25 cellular contexts compared by ENCODE assay signal in the genomic region with DNA sequence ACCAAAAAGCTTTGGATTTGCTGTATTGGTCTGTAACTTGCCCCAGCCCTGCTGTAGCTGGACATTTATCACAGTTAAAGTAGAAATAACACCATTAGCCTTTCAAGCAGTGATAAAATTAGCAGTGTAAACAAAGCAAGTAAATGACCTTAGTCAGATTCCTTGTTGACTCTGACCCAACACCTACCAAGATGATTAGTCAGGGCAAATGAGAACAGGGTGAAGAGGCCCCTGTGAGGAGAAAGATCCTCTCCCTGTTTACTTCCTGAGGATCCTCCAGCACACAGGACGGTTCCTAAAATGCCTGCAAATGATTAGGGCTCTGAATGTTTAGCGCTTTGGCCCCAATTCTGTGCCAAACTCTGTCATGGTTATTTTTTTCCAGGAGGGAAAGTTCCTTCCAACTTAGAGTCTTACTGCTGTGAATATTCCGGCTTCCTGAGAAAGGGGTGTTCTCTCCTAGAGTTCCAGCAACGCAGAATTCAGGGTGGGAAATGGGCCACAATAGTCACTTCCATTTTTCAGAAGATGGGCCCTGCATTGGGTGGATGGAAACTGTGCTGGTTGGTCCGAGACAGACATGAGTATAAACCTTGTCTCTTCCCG.
DNase-seq lines count a peak whose midpoint lies in the region; ATAC-seq and TF ChIP-seq lines count a peak whose summit lies in the region.
"Had no signal": no experiment of that assay in that cellular context is flagged by ENCODE, and none has a peak within 500 bp of the region (broad histone marks: within the 10 kb centered on the region; RNA-seq: fewer than 3 reads in every experiment).

No MANE protein-coding gene starts in this region.

- no peaks in the 10 kb centered on the region for H3K27me3 ChIP-seq in GM23248 (replicated peaks; ENCODE audit: insufficient read depth)
- no peaks in the 10 kb centered on the region for H3K27me3 ChIP-seq in endocrine pancreas (ENCODE audit: control insufficient read depth, insufficient read depth, low read length)
- H3K27me3 ChIP-seq in smooth muscle cell (ENCODE audit: low read depth): no peaks in the 10 kb centered on the region
- H3K27me3 ChIP-seq: adrenal gland, spleen had no signal

- no peak for ATAC-seq in HG03571 (IDR thresholded peaks at IDR 0.05; ENCODE audit: unreplicated experiment)
- ATAC-seq in HG02610 (IDR thresholded peaks at IDR 0.05; ENCODE audit: unreplicated experiment): no peak
- no peak for ATAC-seq in HG03469 (IDR thresholded peaks at IDR 0.05; ENCODE audit: unreplicated experiment)
- ATAC-seq: effector memory CD8-positive, alpha-beta T cell; GM12878; HCT116 had no signal

- WGBS in GM23248 (ENCODE audit: low coverage in 1 of 2, low lambda C conversion rate in 2 of 2, missing lambda C conversion rate in 2 of 2), 2 experiments: 4 to 12% methylated on average over 6 of the region's 6 CpGs
- WGBS in smooth muscle cell (ENCODE audit: low lambda C conversion rate): 72% methylated on average over 6 of the region's 6 CpGs

- no peak for TF ChIP-seq CTCF in smooth muscle cell (IDR thresholded peaks at IDR 0.05; ENCODE audit: borderline replicate concordance, insufficient read depth, poor library complexity, severe bottlenecking)
- no peak for TF ChIP-seq CTCF in coronary artery (IDR thresholded peaks at IDR 0.05)

- H3K36me3 ChIP-seq in GM23248 (ENCODE audit: low read depth): no peaks in the 10 kb centered on the region
- H3K36me3 ChIP-seq in endocrine pancreas (ENCODE audit: control insufficient read depth, insufficient read depth, low read length): no peaks in the 10 kb centered on the region
- no peaks in the 10 kb centered on the region for H3K36me3 ChIP-seq in smooth muscle cell (ENCODE audit: low read depth)
- H3K36me3 ChIP-seq: adrenal gland, spleen had no signal

- no peaks in the 10 kb centered on the region for H3K9me2 ChIP-seq in GM23248 (ENCODE audit: insufficient read depth)

- H3K27ac ChIP-seq in GM23248: no peak overlapping the region
- no peak overlapping the region for H3K27ac ChIP-seq in smooth muscle cell (ENCODE audit: low read depth)
- peak overlapping the region in 1 of 2 donors; percentile 42 for H3K27ac ChIP-seq in coronary artery
- H3K27ac ChIP-seq: adrenal gland, HL-60, spleen had no signal

- H3K4me3 ChIP-seq in GM23248: no peak overlapping the region
- H3K4me3 ChIP-seq in endocrine pancreas (ENCODE audit: control insufficient read depth, insufficient read depth, low read length): peak overlapping the region; percentile 41
- H3K4me3 ChIP-seq in smooth muscle cell: no peak overlapping the region
- no peak overlapping the region for H3K4me3 ChIP-seq in coronary artery
- H3K4me3 ChIP-seq: adrenal gland, GM12878, spleen had no signal

- H2AFZ ChIP-seq in GM23248: no peak overlapping the region
- no peak overlapping the region for H2AFZ ChIP-seq in smooth muscle cell (ENCODE audit: low read depth)

- H3K9me3 ChIP-seq in GM23248 (ENCODE audit: low read depth) (no peaks in the 10 kb centered on the region), endocrine pancreas (ENCODE audit: control insufficient read depth, low read length) (no peaks in the 10 kb centered on the region), smooth muscle cell (replicated peaks; ENCODE audit: low read depth) (no peaks in the 10 kb centered on the region)
- H3K9me3 ChIP-seq: adrenal gland, spleen had no signal

- in situ Hi-C loops in GM23248 (cut with MboI): no loop called here

- H3K4me2 ChIP-seq in GM23248 (ENCODE audit: unreplicated experiment) (no peak overlapping the region), smooth muscle cell (peak overlapping the region; percentile 31)

- H3F3A ChIP-seq in GM23248 (ENCODE audit: insufficient read depth): no peaks in the 10 kb centered on the region
- no peaks in the 10 kb centered on the region for H3F3A ChIP-seq in smooth muscle cell (ENCODE audit: low read depth)

- H3K9ac ChIP-seq in GM23248: no peak overlapping the region
- no peak overlapping the region for H3K9ac ChIP-seq in endocrine pancreas (ENCODE audit: control insufficient read depth, insufficient read depth, low read length)
- H3K9ac ChIP-seq in smooth muscle cell (ENCODE audit: low read depth): no peak overlapping the region

- H4K20me1 ChIP-seq in GM23248 (ENCODE audit: insufficient read depth) (no peaks in the 10 kb centered on the region), smooth muscle cell (ENCODE audit: low read depth) (no peaks in the 10 kb centered on the region)

- H3K79me2 ChIP-seq in GM23248 (ENCODE audit: insufficient read depth): no peaks in the 10 kb centered on the region
- H3K79me2 ChIP-seq in smooth muscle cell (ENCODE audit: low read depth): no peaks in the 10 kb centered on the region

- DNase-seq in GM23248 (peak; percentile 2), kidney tubule cell (ENCODE audit: low spot score) (peak; percentile 11), smooth muscle cell (lab: John Stamatoyannopoulos, UW; ENCODE audit: unreplicated experiment) (no peak), coronary artery (ENCODE audit: low spot score) (no peak)
- DNase-seq: activated CD4-positive, alpha-beta T cell treated with anti-CD3 and anti-CD28 coated beads for 1 hour; activated CD8-positive, alpha-beta memory T cell treated with anti-CD3 and anti-CD28 coated beads, Interleukin-2, amount 50 U/mL, for 4 hours; activated effector memory CD4-positive, alpha-beta T cell treated with anti-CD3 and anti-CD28 coated beads, Interleukin-2, amount 50 U/mL, for 16 hours; adrenal gland; CD4-positive, alpha-beta T cell; effector memory CD8-positive, alpha-beta T cell; GDM1; hypothalamus; NCI-H187; NCI-H345; RPMI8226; spleen; stimulated activated CD4-positive, alpha-beta T cell treated with anti-CD3 and anti-CD28 coated beads, Interleukin-4, amount 100 ng/mL, for 4 hours; substantia nigra had no signal

- H3K4me1 ChIP-seq in GM23248 (ENCODE audit: insufficient read depth): no peaks in the 10 kb centered on the region
- H3K4me1 ChIP-seq in endocrine pancreas (ENCODE audit: control insufficient read depth, insufficient read depth, low read length): peaks cover 8% of the 10 kb centered on the region
- peaks cover 5% of the 10 kb centered on the region for H3K4me1 ChIP-seq in smooth muscle cell (ENCODE audit: low read depth)
- H3K4me1 ChIP-seq: adrenal gland, spleen had no signal

Comparison
In these comparisons a context has a peak if more than half of its experiments do, and no peak if none do; other contexts are left out.
1. DNase-seq: peak in GM23248 (single experiment) and kidney tubule cell (single experiment); none in smooth muscle cell (single experiment) and coronary artery (single experiment).